In the genomic region with DNA sequence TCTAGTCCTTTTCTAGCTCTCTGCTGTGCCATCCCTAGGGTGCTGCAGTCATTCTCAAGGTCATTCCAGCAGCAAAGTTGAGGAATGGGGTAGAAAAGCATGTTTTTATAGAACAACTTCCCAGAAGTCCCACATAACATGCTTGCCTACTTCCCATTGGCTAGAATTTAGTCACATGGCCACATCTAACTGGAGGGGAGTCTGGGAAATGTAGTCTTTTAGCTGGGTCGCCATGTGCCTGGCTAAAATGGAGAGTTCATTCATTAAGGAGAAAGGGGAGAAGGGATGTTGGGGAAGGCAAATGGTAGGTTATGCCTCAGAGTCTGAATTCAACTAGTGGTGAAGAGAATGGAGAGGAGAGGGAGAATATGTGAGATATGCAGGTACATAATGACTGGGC, we compare ENCODE assay signal across 9 cellular contexts.
DNase-seq lines count a peak whose midpoint lies in the region; ATAC-seq, FAIRE-seq and TF ChIP-seq lines count a peak whose summit lies in the region.
"Had no signal": no experiment of that assay in that cellular context is flagged by ENCODE, and none has a peak within 500 bp of the region (broad histone marks: within the 10 kb centered on the region; RNA-seq: fewer than 3 reads in every experiment).

No MANE protein-coding gene starts in this region.

- no peak overlapping the region for H3K14ac ChIP-seq in H1 (ENCODE audit: insufficient read length)

- CTCF ChIA-PET in Caco-2 (lab: Charles Lee) = interaction anchor here (0.7 kb wide), 1 partner anchor 23 kb away, joined by 3 read pairs; no protein-coding TSS in a partner anchor
- CTCF ChIA-PET in H1 (lab: Charles Lee; ENCODE audit: partially characterized antibody) = interaction anchor here (0.8 to 2.0 kb wide), 4 partner anchors 14 to 151 kb away, joined by 3 to 4 read pairs (median 4); no protein-coding TSS in a partner anchor

- H3K4me3 ChIP-seq in Caco-2 (ENCODE audit: low read depth, low read length) (no peak overlapping the region), H1 (ENCODE audit: extremely low read depth in 1 of 4, insufficient read depth in 2 of 4, low read depth in 3 of 4, low read length in 4 of 4) (no peak overlapping the region), coronary artery (no peak overlapping the region), sigmoid colon (no peak overlapping the region)

- no peaks in the 10 kb centered on the region for H3K4me1 Mint-ChIP-seq in Caco-2 (ENCODE audit: low read depth, unreplicated experiment)

- H3K4me2 ChIP-seq in H1 (ENCODE audit: insufficient read depth in 1 of 2, low read depth in 2 of 2, low read length in 2 of 2) = no peak overlapping the region

- H3K23me2 ChIP-seq in H1 (ENCODE audit: low read depth, low read length) = no peaks in the 10 kb centered on the region

- H3K18ac ChIP-seq in H1 (ENCODE audit: extremely low read depth, low read length) = no peak overlapping the region

- H2AK5ac ChIP-seq in H1 (ENCODE audit: low read depth, low read length) = no peak overlapping the region

- H4K20me1 ChIP-seq in H1 (replicated peaks in 1 of 2; ENCODE audit: control insufficient read depth in 1 of 2, insufficient read depth in 2 of 2, low read length in 2 of 2) = no peaks in the 10 kb centered on the region

- no peaks in the 10 kb centered on the region for H3K79me1 ChIP-seq in H1 (ENCODE audit: low read depth, low read length)

- no TSS peak for BruUV-seq in Caco-2 (replicated peaks; lab: Mats Ljungman, UMichigan)

- TF ChIP-seq POLR2A in H1 (IDR thresholded peaks at IDR 0.05; ENCODE audit: control extremely low read depth in 1 of 2, low read depth in 2 of 2, low read length in 2 of 2) = no peak
- TF ChIP-seq POLR2A in sigmoid colon (IDR thresholded peaks at IDR 0.05) = no peak

- peaks cover 5% of the 10 kb centered on the region for H3K36me3 Mint-ChIP-seq in Caco-2 (ENCODE audit: insufficient read depth, unreplicated experiment)

- H3K4me3 Mint-ChIP-seq in Caco-2 (ENCODE audit: unreplicated experiment) = no peak overlapping the region

- peak; percentile 92 for FAIRE-seq in H1 (lab: Jason Lieb, UNC)

- no peaks in the 10 kb centered on the region for H3K79me2 ChIP-seq in H1 (ENCODE audit: control insufficient read depth in 1 of 2, insufficient read depth in 2 of 2, low read length in 2 of 2)

- H2BK120ac ChIP-seq in H1 (replicated peaks; ENCODE audit: low read depth, low read length) = no peak overlapping the region

- H3K36me3 ChIP-seq in Caco-2 (ENCODE audit: control insufficient read depth, insufficient read depth, low read length) (no peaks in the 10 kb centered on the region), H1 (ENCODE audit: control insufficient read depth in 2 of 4, insufficient read depth in 4 of 4, low read length in 3 of 4) (no peaks in the 10 kb centered on the region), sigmoid colon (no peaks in the 10 kb centered on the region)

- no peak overlapping the region for H4K8ac ChIP-seq in H1 (ENCODE audit: extremely low read depth, insufficient read depth, low read length)

- no peak for TF ChIP-seq EP300 in H1 (IDR thresholded peaks at IDR 0.05; ENCODE audit: borderline replicate concordance in 1 of 2, low read depth in 2 of 2, low read length in 2 of 2)
- TF ChIP-seq EP300 in sigmoid colon (IDR thresholded peaks at IDR 0.05) = no peak

- no peak overlapping the region for H2BK12ac ChIP-seq in H1 (ENCODE audit: low read depth, low read length)

- no peak overlapping the region for H3K23ac ChIP-seq in H1 (ENCODE audit: insufficient read length)

- H3K9me3 ChIP-seq in Caco-2 (peaks cover 8% of the 10 kb centered on the region), H1 (ENCODE audit: insufficient read depth in 2 of 2, low read depth in 1 of 2, low read length in 1 of 2) (peaks cover 0 to 10% of the 10 kb centered on the region in 2 experiments; a peak in 1 of 4 replicates), sigmoid colon (no peaks in the 10 kb centered on the region)

- peak overlapping the region; percentile 72 for H2AFZ ChIP-seq in H1 (ENCODE audit: low read length)

- intact Hi-C loops in Caco-2 (cut with micrococcal nuclease; ENCODE audit: unreplicated experiment) = loop anchor here (5.0 kb wide), 1 partner anchor 376 kb away; no protein-coding TSS in a partner anchor
- intact Hi-C loops in sigmoid colon (cut with DNase I) = no loop called here

- no peak for TF ChIP-seq RAD21 in H1 (IDR thresholded peaks at IDR 0.05 in 1 of 2, conservative IDR thresholded peaks at IDR 0.05 in 1 of 2; ENCODE audit: low read depth in 2 of 2, low read length in 2 of 2)

- no peak overlapping the region for H4K91ac ChIP-seq in H1 (replicated peaks; ENCODE audit: insufficient read length, low read length)

- H2BK5ac ChIP-seq in H1 (ENCODE audit: low read depth, low read length) = no peak overlapping the region

- H3K27ac Mint-ChIP-seq in Caco-2 (ENCODE audit: unreplicated experiment) = no peak overlapping the region

- WGBS in H1 (ENCODE audit: extremely low coverage in 1 of 2, insufficient coverage in 1 of 2, insufficient read length in 1 of 2, insufficient replicate concordance in 2 of 2, low coverage in 1 of 2, low lambda C conversion rate in 2 of 2, missing lambda C conversion rate in 1 of 2), 2 experiments = 27% methylated on average over 1 of the region's 1 CpG; no CpG with 5 or more reads in 1 of the 2 experiments
- WGBS in sigmoid colon, 2 donors = 50 to 62% methylated on average over 1 of the region's 1 CpG

- H3K27ac ChIP-seq in H1 (ENCODE audit: low read depth, low read length) (no peak overlapping the region), coronary artery (no peak overlapping the region), sigmoid colon (no peak overlapping the region)

- H2BK20ac ChIP-seq in H1 (ENCODE audit: low read length) = no peak overlapping the region

- POLR2A ChIA-PET in Caco-2 (lab: Charles Lee) = no interaction called here
- POLR2A ChIA-PET in H1 (lab: Charles Lee; ENCODE audit: partially characterized antibody) = interaction anchor here (1.0 kb wide), 1 partner anchor 21 kb away, joined by 4 read pairs; no protein-coding TSS in a partner anchor

- H2BK15ac ChIP-seq in H1 (ENCODE audit: low read length) = no peak overlapping the region

- no peak overlapping the region for H4K5ac ChIP-seq in H1 (ENCODE audit: insufficient read length, low read depth, low read length)

- peak; percentile 50 for ATAC-seq in GM21526 (IDR thresholded peaks at IDR 0.05; ENCODE audit: low FRiP score, unreplicated experiment)
- ATAC-seq in HG03025 (IDR thresholded peaks at IDR 0.05; ENCODE audit: low FRiP score, unreplicated experiment) = no peak

- H3K9me3 Mint-ChIP-seq in Caco-2 (ENCODE audit: unreplicated experiment) = peaks cover 27% of the 10 kb centered on the region

- TF ChIP-seq CTCF in Caco-2 (IDR thresholded peaks at IDR 0.05; ENCODE audit: insufficient read depth in 1 of 2, low read depth in 1 of 2, low read length in 1 of 2, severe bottlenecking in 1 of 2, unreplicated experiment in 1 of 2) = no peak
- TF ChIP-seq CTCF in H1 (IDR thresholded peaks at IDR 0.05; ENCODE audit: control extremely low read depth in 1 of 3, insufficient read depth in 1 of 3, low read depth in 1 of 3, low read length in 3 of 3) = no peak
- TF ChIP-seq CTCF in coronary artery (IDR thresholded peaks at IDR 0.05) = no peak
- TF ChIP-seq CTCF in sigmoid colon (IDR thresholded peaks at IDR 0.05) = no peak

- no peak overlapping the region for H3K56ac ChIP-seq in H1 (replicated peaks; ENCODE audit: insufficient read length, low read depth, low read length)

- peaks cover 7% of the 10 kb centered on the region for H3K27me3 Mint-ChIP-seq in Caco-2 (ENCODE audit: insufficient read depth, unreplicated experiment)

- H3K27me3 ChIP-seq in Caco-2 (replicated peaks; ENCODE audit: control insufficient read depth, insufficient read depth, low read length) (no peaks in the 10 kb centered on the region), H1 (replicated peaks in 1 of 4; ENCODE audit: control insufficient read depth in 3 of 4, extremely low read depth in 1 of 4, insufficient read depth in 3 of 4, low read length in 3 of 4) (no peaks in the 10 kb centered on the region), sigmoid colon (no peaks in the 10 kb centered on the region)

- peak; percentile 55 to 57 for DNase-seq in Caco-2
- DNase-seq in NCI-H1694 treated with DMSO at 0.1 percent for 48 hours (lab: John Stamatoyannopoulos, UW) = peak; percentile 6
- DNase-seq in H1 (ENCODE audit: low read depth in 1 of 2, low spot score in 2 of 2) = no peak
- no peak for DNase-seq in coronary artery (ENCODE audit: low spot score)
- DNase-seq in sigmoid colon = no peak
- no peak for DNase-seq in CD1c-positive myeloid dendritic cell (ENCODE audit: extremely low spot score)
- DNase-seq: NCI-H1105 treated with DMSO at 0.1 percent for 48 hours had no signal

- H3K4ac ChIP-seq in H1 (replicated peaks; ENCODE audit: insufficient read length, low read depth, low read length) = no peak overlapping the region

- no peak overlapping the region for H3K9ac ChIP-seq in H1 (replicated peaks in 1 of 4; ENCODE audit: extremely low read depth in 1 of 4, low read depth in 3 of 4, low read length in 3 of 4)

- no peaks in the 10 kb centered on the region for H3K4me1 ChIP-seq in Caco-2
- H3K4me1 ChIP-seq in H1 (replicated peaks in 1 of 4; ENCODE audit: control insufficient read depth in 3 of 4, insufficient read depth in 4 of 4, low read length in 3 of 4) = peaks cover 0 to 1% (median 0%) of the 10 kb centered on the region in 4 experiments; a peak in 1 of 7 replicates
- peaks cover 0 to 7% (median 0%) of the 10 kb centered on the region in 4 donors for H3K4me1 ChIP-seq in sigmoid colon

TF ChIP-seq in H1, 55 proteins besides CTCF, POLR2A, EP300 and RAD21 (continues in another document):
- TF ChIP-seq SP1 (IDR thresholded peaks at IDR 0.05; ENCODE audit: low read depth, low read length) (peak; percentile 27; the same call in 1 of the 2 replicates), JUND (IDR thresholded peaks at IDR 0.05; ENCODE audit: low read length) (no peak), RNF2 (IDR thresholded peaks at IDR 0.05; ENCODE audit: borderline replicate concordance, low read depth, low read length, missing control alignments, poor library complexity, severe bottlenecking) (no peak), RXRA (IDR thresholded peaks at IDR 0.05; ENCODE audit: insufficient read depth, low read depth, low read length) (no peak), YY1 (IDR thresholded peaks at IDR 0.05; ENCODE audit: low read depth, low read length) (peak; percentile 91)
- TF ChIP-seq, protein P1, sequence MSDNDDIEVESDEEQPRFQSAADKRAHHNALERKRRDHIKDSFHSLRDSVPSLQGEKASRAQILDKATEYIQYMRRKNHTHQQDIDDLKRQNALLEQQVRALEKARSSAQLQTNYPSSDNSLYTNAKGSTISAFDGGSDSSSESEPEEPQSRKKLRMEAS (IDR thresholded peaks at IDR 0.05) = peak; percentile 77
- TF ChIP-seq, protein P2, sequence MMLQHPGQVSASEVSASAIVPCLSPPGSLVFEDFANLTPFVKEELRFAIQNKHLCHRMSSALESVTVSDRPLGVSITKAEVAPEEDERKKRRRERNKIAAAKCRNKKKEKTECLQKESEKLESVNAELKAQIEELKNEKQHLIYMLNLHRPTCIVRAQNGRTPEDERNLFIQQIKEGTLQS (IDR thresholded peaks at IDR 0.05; ENCODE audit: insufficient read depth, low read depth, low read length) = peak; percentile 74; the same call in 1 of the 2 replicates

Comparison
In these comparisons a context has a peak if more than half of its experiments do, and no peak if none do; other contexts are left out.
1. DNase-seq: peak in Caco-2 (2 of 2) and NCI-H1694 treated with DMSO at 0.1 percent for 48 hours (single experiment); none in H1 (0 of 2), coronary artery (single experiment), sigmoid colon (single experiment) and CD1c-positive myeloid dendritic cell (single experiment).